1 cellular context compared by ENCODE assay signal in genomic region chr20:25083773-25084615, GRCh38.
TF ChIP-seq lines count a peak whose summit lies in the region.

No MANE protein-coding gene starts in this region.

TF ChIP-seq in IMR-90, 13 proteins besides CTCF, POLR2A, EP300 and RAD21:
- TF ChIP-seq MAFK (IDR thresholded peaks at IDR 0.05; ENCODE audit: low read depth, low read length) (no peak), MAZ (IDR thresholded peaks at IDR 0.05; ENCODE audit: borderline replicate concordance, low read depth, low read length) (no peak), ELK1 (IDR thresholded peaks at IDR 0.05; ENCODE audit: borderline replicate concordance, low read depth, low read length) (no peak), SMC3 (IDR thresholded peaks at IDR 0.05; ENCODE audit: low read depth, low read length) (no peak)
- TF ChIP-seq, protein P1, sequence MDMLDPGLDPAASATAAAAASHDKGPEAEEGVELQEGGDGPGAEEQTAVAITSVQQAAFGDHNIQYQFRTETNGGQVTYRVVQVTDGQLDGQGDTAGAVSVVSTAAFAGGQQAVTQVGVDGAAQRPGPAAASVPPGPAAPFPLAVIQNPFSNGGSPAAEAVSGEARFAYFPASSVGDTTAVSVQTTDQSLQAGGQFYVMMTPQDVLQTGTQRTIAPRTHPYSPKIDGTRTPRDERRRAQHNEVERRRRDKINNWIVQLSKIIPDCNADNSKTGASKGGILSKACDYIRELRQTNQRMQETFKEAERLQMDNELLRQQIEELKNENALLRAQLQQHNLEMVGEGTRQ (IDR thresholded peaks at IDR 0.05; ENCODE audit: low read depth, low read length) = no peak
